20 cellular contexts compared by ENCODE assay signal in the genomic region with DNA sequence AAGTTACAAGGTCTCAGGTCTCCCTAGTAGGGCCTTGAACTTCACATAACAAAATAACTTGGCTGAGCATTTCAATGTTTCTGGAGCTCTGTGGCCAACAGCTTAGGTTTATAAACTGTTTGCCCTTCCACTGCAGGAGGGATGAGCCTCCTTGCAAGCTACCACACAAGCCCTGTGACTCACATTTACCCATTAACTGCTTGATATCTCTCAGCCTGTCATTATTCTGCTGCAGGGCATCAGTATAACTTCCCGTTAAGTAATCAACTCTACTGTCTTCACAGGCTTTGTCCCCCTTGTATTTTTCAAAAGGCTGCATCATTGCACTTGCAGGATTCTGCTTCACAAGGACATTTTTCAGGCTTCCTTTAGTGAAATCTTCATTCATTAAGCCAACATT.
"Had no signal": no experiment of that assay in that cellular context is flagged by ENCODE, and none has a peak within 500 bp of the region (broad histone marks: within the 10 kb centered on the region; RNA-seq: fewer than 3 reads in every experiment).

No MANE protein-coding gene starts in this region.

- ATAC-seq: activated T-helper 17 cell treated with anti-CD3 and anti-CD28 coated beads, Interleukin-2, amount 50 U/mL, for 72 hours; esophagus mucosa; naive thymus-derived CD4-positive, alpha-beta T cell; right lobe of liver had no signal

- DNase-seq: activated CD4-positive, alpha-beta memory T cell treated with anti-CD3 and anti-CD28 coated beads for 36 hours; activated CD4-positive, alpha-beta T cell treated with anti-CD3 and anti-CD28 coated beads for 48 hours; activated CD8-positive, alpha-beta memory T cell treated with anti-CD3 and anti-CD28 coated beads, Interleukin-2, amount 50 U/mL, for 48 hours; activated gamma-delta T cell treated with Interleukin-2 at 50 U/mL for 16 hours; activated naive CD4-positive, alpha-beta T cell treated with anti-CD3 and anti-CD28 coated beads, Interleukin-2, amount 50 U/mL, for 16 hours; activated T-cell treated with anti-CD3 and anti-CD28 coated beads, Interleukin-2, amount 50 U/mL, for 24 hours; amniotic stem cell; brain microvascular endothelial cell; central memory CD4-positive, alpha-beta T cell; hippocampal formation; kidney; naive thymus-derived CD4-positive, alpha-beta T cell; ovary; right lobe of liver; stimulated activated CD4-positive, alpha-beta T cell treated with anti-CD3 and anti-CD28 coated beads, Interleukin-12 subunit alpha, Interleukin-12 subunit beta, amount 100 ng/mL, for 4 hours; stimulated activated CD4-positive, alpha-beta T cell treated with anti-CD3 and anti-CD28 coated beads, Interleukin-4, amount 100 ng/mL, for 1 hour; T-helper 1 cell; trophoblast cell had no signal
